Comparison of ENCODE assay signal across 8 cellular contexts in genomic region chr17:38674013-38674748, GRCh38. TPM values are rescaled to one million over a fixed set of nuclear protein-coding genes. Genes with fewer than 3 reads are reported as not detected.
DNase-seq lines count a peak whose midpoint lies in the region; ATAC-seq lines count a peak whose summit lies in the region.

No MANE protein-coding gene starts in this region.

- peaks cover 55% of the 10 kb centered on the region for H3K27me3 ChIP-seq in BLaER1

- no peak overlapping the region for H3K4me3 Mint-ChIP-seq in immature natural killer cell

- H3K27ac ChIP-seq in BLaER1 (peak overlapping the region; percentile 83), KOPT-K1 (ENCODE audit: low read depth, low read length, poor library complexity, severe bottlenecking) (peak overlapping the region; percentile 35)

- peak; percentile 49 for DNase-seq in activated naive CD4-positive, alpha-beta T cell treated with anti-CD3 and anti-CD28 coated beads, Interleukin-2, amount 50 U/mL, for 16 hours
- DNase-seq in immature natural killer cell, result peak in 2 of 3 donors; percentile 23 to 24
- DNase-seq in stimulated activated CD4-positive, alpha-beta T cell treated with anti-CD3 and anti-CD28 coated beads, Interleukin-4, amount 100 ng/mL, for 48 hours (ENCODE audit: low read depth in 2 of 2), result peak; percentile 21 to 30
- DNase-seq in DMS153 (lab: John Stamatoyannopoulos, UW), result no peak
- no peak for DNase-seq in NCI-H1048 (lab: John Stamatoyannopoulos, UW)

- peaks cover 47% of the 10 kb centered on the region for H3K4me1 ChIP-seq in BLaER1

- no peaks in the 10 kb centered on the region for H3K9me3 ChIP-seq in BLaER1
- H3K9me3 ChIP-seq in KOPT-K1 (ENCODE audit: insufficient read depth, low read length, poor library complexity, severe bottlenecking), result no peaks in the 10 kb centered on the region

- peak; percentile 11 for ATAC-seq in GM19351 (IDR thresholded peaks at IDR 0.05; ENCODE audit: unreplicated experiment)

- peaks cover 22 to 24% of the 10 kb centered on the region in 2 donors for H3K4me1 Mint-ChIP-seq in immature natural killer cell

- H3K27ac Mint-ChIP-seq in immature natural killer cell, result no peak overlapping the region

- no peaks in the 10 kb centered on the region for H3K36me3 ChIP-seq in BLaER1
- H3K36me3 ChIP-seq in KOPT-K1 (ENCODE audit: insufficient read depth, low read length), result no peaks in the 10 kb centered on the region

- H3K27me3 Mint-ChIP-seq in immature natural killer cell (ENCODE audit: low read depth in 3 of 3), result peaks cover 5 to 23% (median 18%) of the 10 kb centered on the region in 3 donors

- H3K36me3 Mint-ChIP-seq in immature natural killer cell, result no peaks in the 10 kb centered on the region

- H3K9me3 Mint-ChIP-seq in immature natural killer cell, result no peaks in the 10 kb centered on the region

- H3K9ac ChIP-seq in BLaER1, result peak overlapping the region; percentile 88

- peak overlapping the region; percentile 99 for H3K4me2 ChIP-seq in BLaER1

- peak overlapping the region; percentile 90 for H3K4me3 ChIP-seq in BLaER1

- H4K20me1 ChIP-seq in BLaER1, result peaks cover 52% of the 10 kb centered on the region

RNA-seq across cellular contexts. Expression of gene EPOP, which starts 0.6 kb away (rescaled TPM):
- not detected for polyA plus RNA-seq in immature natural killer cell

RNA-seq across cellular contexts. Expression of gene MLLT6, which starts 30.9 kb away (rescaled TPM):
- 10 to 100 TPM in 1 of 3 donors, 1 to 10 TPM in 2; 3.8 to 24.5 (median 7.4) TPM for polyA plus RNA-seq in immature natural killer cell

RNA-seq across cellular contexts. Expression of gene CISD3, which starts 56.0 kb away (rescaled TPM):
- 100 to 1,000 TPM; 143 to 197 (median 160) TPM for polyA plus RNA-seq in immature natural killer cell

Comparison
In these comparisons a context has a peak if more than half of its experiments do, and no peak if none do; other contexts are left out.
1. DNase-seq: peak in activated naive CD4-positive, alpha-beta T cell treated with anti-CD3 and anti-CD28 coated beads, Interleukin-2, amount 50 U/mL, for 16 hours (single experiment), immature natural killer cell (2 of 3) and stimulated activated CD4-positive, alpha-beta T cell treated with anti-CD3 and anti-CD28 coated beads, Interleukin-4, amount 100 ng/mL, for 48 hours (2 of 2); none in DMS153 (single experiment) and NCI-H1048 (single experiment).